21 cellular contexts compared by ENCODE assay signal in genomic region chr11:1480191-1480554, GRCh38.
"Had no signal": no experiment of that assay in that cellular context is flagged by ENCODE, and none has a peak within 500 bp of the region (broad histone marks: within the 10 kb centered on the region; RNA-seq: fewer than 3 reads in every experiment).

No MANE protein-coding gene starts in this region.

- H3K27ac ChIP-seq: body of pancreas, gastrocnemius medialis, left lung, pancreas, WERI-Rb-1 had no signal

- H3K36me3 ChIP-seq: WERI-Rb-1 had no signal

- H3K27ac Mint-ChIP-seq: activated CD4-positive, alpha-beta memory T cell treated with anti-CD3 and anti-CD28 coated beads for 36 hours; activated naive CD8-positive, alpha-beta T cell treated with anti-CD3 and anti-CD28 coated beads for 36 hours; activated T-helper 1 cell treated with anti-CD3 and anti-CD28 coated beads, Interleukin-12 subunit alpha, Interleukin-12 subunit beta, Interleukin-2, Interleukin-4 antibody, amounts not matched to agents 30 ng/mL and 10 ng/mL and 1 ng/mL, durations not matched to agents 14 hours and 24 hours and 36 hours had no signal

- H3K9me3 ChIP-seq: body of pancreas, gastrocnemius medialis, heart left ventricle, left lung, pancreas had no signal

- DNase-seq: activated CD4-positive, alpha-beta memory T cell treated with anti-CD3 and anti-CD28 coated beads for 36 hours; activated gamma-delta T cell treated with Interleukin-2 at 50 U/mL for 16 hours; activated naive CD8-positive, alpha-beta T cell treated with anti-CD3 and anti-CD28 coated beads for 36 hours; activated T-cell treated with anti-CD3 and anti-CD28 coated beads for 4 hours; amniotic stem cell; erythroblast; mammary epithelial cell; naive B cell; stimulated activated CD4-positive, alpha-beta T cell treated with anti-CD3 and anti-CD28 coated beads, Interleukin-12 subunit alpha, Interleukin-12 subunit beta, amount 100 ng/mL, for 4 hours; stimulated activated CD4-positive, alpha-beta T cell treated with anti-CD3 and anti-CD28 coated beads, Interleukin-1b, Interleukin-23, amount 100 ng/mL, for 48 hours; stimulated activated CD8-positive, alpha-beta memory T cell treated with anti-CD3 and anti-CD28 coated beads, Interleukin-4, amount 100 ng/mL, for 48 hours; stimulated activated naive CD8-positive, alpha-beta T cell treated with anti-CD3 and anti-CD28 coated beads, Interleukin-15, Interleukin-2, amounts not matched to agents 100 U/mL and 50 U/mL, for 24 hours; T-helper 2 cell; WERI-Rb-1 had no signal

- H3K27me3 Mint-ChIP-seq: activated CD4-positive, alpha-beta memory T cell treated with anti-CD3 and anti-CD28 coated beads for 36 hours; activated naive CD8-positive, alpha-beta T cell treated with anti-CD3 and anti-CD28 coated beads for 36 hours; naive B cell had no signal

- ATAC-seq: body of pancreas; gastrocnemius medialis; heart left ventricle; left lung; pancreas; stimulated activated naive CD8-positive, alpha-beta T cell treated with anti-CD3 and anti-CD28 coated beads, Interleukin-15, Interleukin-2, amounts not matched to agents 100 U/mL and 50 U/mL, for 24 hours had no signal

- H3K4me3 Mint-ChIP-seq: activated CD4-positive, alpha-beta memory T cell treated with anti-CD3 and anti-CD28 coated beads for 36 hours; activated naive CD8-positive, alpha-beta T cell treated with anti-CD3 and anti-CD28 coated beads for 36 hours; activated T-helper 1 cell treated with anti-CD3 and anti-CD28 coated beads, Interleukin-12 subunit alpha, Interleukin-12 subunit beta, Interleukin-2, Interleukin-4 antibody, amounts not matched to agents 30 ng/mL and 10 ng/mL and 1 ng/mL, durations not matched to agents 14 hours and 24 hours and 36 hours; naive B cell had no signal

- H3K4me3 ChIP-seq: body of pancreas, dorsolateral prefrontal cortex, gastrocnemius medialis, heart left ventricle, left lung, pancreas had no signal

- H3K4me1 ChIP-seq: pancreas had no signal

- H3K27me3 ChIP-seq: body of pancreas, dorsolateral prefrontal cortex, gastrocnemius medialis, heart left ventricle, left lung, pancreas had no signal

- H3K9me3 Mint-ChIP-seq: activated CD4-positive, alpha-beta memory T cell treated with anti-CD3 and anti-CD28 coated beads for 36 hours; activated naive CD8-positive, alpha-beta T cell treated with anti-CD3 and anti-CD28 coated beads for 36 hours; activated T-helper 1 cell treated with anti-CD3 and anti-CD28 coated beads, Interleukin-12 subunit alpha, Interleukin-12 subunit beta, Interleukin-2, Interleukin-4 antibody, amounts not matched to agents 30 ng/mL and 10 ng/mL and 1 ng/mL, durations not matched to agents 14 hours and 24 hours and 36 hours; naive B cell had no signal
